26 cellular contexts compared by ENCODE assay signal in genomic region chr3:171744055-171744741, GRCh38.
"Had no signal": no experiment of that assay in that cellular context is flagged by ENCODE, and none has a peak within 500 bp of the region (broad histone marks: within the 10 kb centered on the region; RNA-seq: fewer than 3 reads in every experiment).

No MANE protein-coding gene starts in this region.

- H3K9me3 ChIP-seq: adrenal gland, ascending aorta, esophagus muscularis mucosa, sigmoid colon, testis, transverse colon had no signal

- H3K36me3 ChIP-seq: adrenal gland, ascending aorta, cardiac muscle cell, esophagus muscularis mucosa, sigmoid colon, transverse colon, WERI-Rb-1 had no signal

- ATAC-seq: activated CD4-positive, CD25-positive, alpha-beta regulatory T cell treated with anti-CD3 and anti-CD28 coated beads, Interleukin-2, amount 50 U/mL, for 24 hours; foreskin keratinocyte; stimulated activated naive B cell treated with anti-CD40 and anti-IgM and Interleukin-4, amounts not matched to agents 10 μg/mL and 1 μg/mL and 100 μg/mL, for 72 hours; T-helper 17 cell had no signal

- DNase-seq: activated CD4-positive, alpha-beta memory T cell treated with anti-CD3 and anti-CD28 coated beads for 36 hours; activated CD4-positive, alpha-beta T cell treated with anti-CD3 and anti-CD28 coated beads for 48 hours; activated CD8-positive, alpha-beta memory T cell treated with anti-CD3 and anti-CD28 coated beads, Interleukin-2, amount 50 U/mL, for 4 hours; activated effector memory CD4-positive, alpha-beta T cell treated with anti-CD3 and anti-CD28 coated beads, Interleukin-2, amount 50 U/mL, for 16 hours; activated naive CD4-positive, alpha-beta T cell treated with anti-CD3 and anti-CD28 coated beads for 36 hours; activated naive CD8-positive, alpha-beta T cell treated with anti-CD3 and anti-CD28 coated beads for 36 hours; activated T-cell treated with anti-CD3 and anti-CD28 coated beads, Interleukin-2, amount 50 U/mL, for 1 hour; adrenal gland; cortex of kidney; foreskin keratinocyte; mammary epithelial cell; naive B cell; sigmoid colon; stimulated activated CD4-positive, alpha-beta T cell treated with anti-CD3 and anti-CD28 coated beads, Interleukin-1b, Interleukin-23, amount 100 ng/mL, for 48 hours; stimulated activated naive B cell treated with anti-CD40 and anti-IgM and Interleukin-4, amounts not matched to agents 10 μg/mL and 1 μg/mL and 100 μg/mL, for 72 hours; T-helper 17 cell; T1000; testis; transverse colon; WERI-Rb-1 had no signal

- H2AFZ ChIP-seq: parathyroid adenoma had no signal

- H3K4me2 ChIP-seq: smooth muscle cell had no signal

- H3K4me1 ChIP-seq: foreskin keratinocyte had no signal

- H3K27me3 ChIP-seq: adrenal gland, ascending aorta, cardiac muscle cell, esophagus muscularis mucosa, foreskin keratinocyte, sigmoid colon, testis, transverse colon had no signal

- H3K9ac ChIP-seq: parathyroid adenoma had no signal

- H3K27ac ChIP-seq: cardiac muscle cell, esophagus muscularis mucosa, foreskin keratinocyte, parathyroid adenoma, sigmoid colon, testis, transverse colon, WERI-Rb-1 had no signal

- H3K4me3 ChIP-seq: adrenal gland, ascending aorta, cardiac muscle cell, esophagus muscularis mucosa, sigmoid colon, smooth muscle cell, testis, transverse colon had no signal
